In the genomic region with DNA sequence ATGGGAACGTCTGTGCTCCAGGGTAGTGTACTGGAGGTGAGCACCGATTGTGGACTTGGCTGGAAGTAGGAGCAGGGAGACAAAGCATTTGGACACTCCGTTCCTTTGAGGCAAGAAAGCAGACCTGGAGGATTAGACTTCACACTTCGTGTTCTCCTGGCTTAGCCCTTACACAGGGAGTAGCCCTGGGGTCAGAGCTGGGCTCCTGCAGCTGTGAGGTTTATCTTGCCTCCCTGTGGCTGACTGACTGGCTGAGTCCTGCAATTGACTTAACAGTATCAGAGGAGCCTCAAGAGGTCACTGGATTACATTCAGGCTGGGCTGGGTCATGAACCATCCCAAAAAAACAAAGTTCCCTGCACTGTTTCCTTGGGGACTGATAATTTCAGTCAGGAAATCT, we compare ENCODE assay signal across 11 cellular contexts. TPM values are rescaled to one million over a fixed set of nuclear protein-coding genes. Genes with fewer than 3 reads are reported as not detected.
A peak's percentile ranks its signal among the peaks of the same experiment; 100 is the strongest.
DNase-seq lines count a peak whose midpoint lies in the region; ATAC-seq and TF ChIP-seq lines count a peak whose summit lies in the region.
"Had no signal": no experiment of that assay in that cellular context is flagged by ENCODE, and none has a peak within 500 bp of the region (broad histone marks: within the 10 kb centered on the region; RNA-seq: fewer than 3 reads in every experiment).

No MANE protein-coding gene starts in this region.

- no peaks in the 10 kb centered on the region for H3F3A ChIP-seq in GM23338 (replicated peaks; ENCODE audit: low read depth)

- WGBS in right cardiac atrium: 32% methylated on average over 4 of the region's 4 CpGs

- H2AFZ ChIP-seq in GM23338: no peak overlapping the region

- H3K36me3 Mint-ChIP-seq in GM23338 (ENCODE audit: low read depth): peaks cover 9% of the 10 kb centered on the region; the same call in 2 of the 3 replicates
- H3K36me3 Mint-ChIP-seq in central memory CD8-positive, alpha-beta T cell (ENCODE audit: insufficient read depth): peaks cover 31% of the 10 kb centered on the region

- H3K27ac ChIP-seq in GM23338 (ENCODE audit: low read depth) (no peak overlapping the region), right cardiac atrium (ENCODE audit: low read length) (no peak overlapping the region), rectal smooth muscle tissue (ENCODE audit: low read depth, low read length) (peak overlapping the region; percentile 1)

- no peak overlapping the region; the same call in 1 of the 2 replicates for H3K27ac Mint-ChIP-seq in GM23338
- peak overlapping the region; percentile 19 for H3K27ac Mint-ChIP-seq in central memory CD8-positive, alpha-beta T cell (ENCODE audit: low read depth)

- peaks cover 38% of the 10 kb centered on the region for H3K79me2 ChIP-seq in GM23338 (replicated peaks; ENCODE audit: insufficient read depth)

- H3K9me2 ChIP-seq in GM23338 (ENCODE audit: insufficient read depth): no peaks in the 10 kb centered on the region

- no peaks in the 10 kb centered on the region for H3K4me1 Mint-ChIP-seq in GM23338
- peaks cover 45% of the 10 kb centered on the region for H3K4me1 Mint-ChIP-seq in central memory CD8-positive, alpha-beta T cell

- peak; percentile 63 for ATAC-seq in GM23338
- ATAC-seq in central memory CD8-positive, alpha-beta T cell (replicated peaks; ENCODE audit: extremely low read depth, poor library complexity, severe bottlenecking): no peak
- ATAC-seq in right cardiac atrium: peak; percentile 66
- ATAC-seq in GM18873 (IDR thresholded peaks at IDR 0.05; ENCODE audit: low FRiP score, unreplicated experiment): no peak
- ATAC-seq in GM19324 (IDR thresholded peaks at IDR 0.05; ENCODE audit: low FRiP score, unreplicated experiment): no peak
- ATAC-seq: SK-N-SH treated with all-trans-retinoic acid at 6 μM for 48 hours had no signal

- no peak overlapping the region for H3K9ac ChIP-seq in rectal smooth muscle tissue (ENCODE audit: low read length)

- TF ChIP-seq CTCF in GM23338 (conservative IDR thresholded peaks at IDR 0.05; ENCODE audit: low read depth in 2 of 2): no peak

- no peaks in the 10 kb centered on the region for H3K4me1 ChIP-seq in GM23338 (ENCODE audit: insufficient read depth)
- H3K4me1 ChIP-seq in right cardiac atrium (ENCODE audit: control insufficient read depth, insufficient read depth, low read length): peaks cover 35% of the 10 kb centered on the region
- peaks cover 26% of the 10 kb centered on the region for H3K4me1 ChIP-seq in rectal smooth muscle tissue (ENCODE audit: control insufficient read depth, insufficient read depth, low read length)

- peaks cover 7% of the 10 kb centered on the region for H3K27me3 Mint-ChIP-seq in GM23338 (ENCODE audit: insufficient read depth, low read depth, poor library complexity)
- H3K27me3 Mint-ChIP-seq in central memory CD8-positive, alpha-beta T cell: no peaks in the 10 kb centered on the region

- no peak for DNase-seq in GM23338 (ENCODE audit: low spot score)
- no peak for DNase-seq in central memory CD8-positive, alpha-beta T cell (ENCODE audit: low spot score in 2 of 2)
- no peak for DNase-seq in right cardiac atrium
- no peak for DNase-seq in stimulated activated naive CD4-positive, alpha-beta T cell (lab: John Stamatoyannopoulos, UW)
- DNase-seq in cortex of kidney (lab: John Stamatoyannopoulos, UW): no peak
- DNase-seq: activated T-cell treated with anti-CD3 and anti-CD28 coated beads, Interleukin-2, amount 50 U/mL, for 1 hour; NCI-H2081 treated with DMSO at 0.1 percent for 48 hours had no signal

- peaks cover 18% of the 10 kb centered on the region for H4K20me1 ChIP-seq in GM23338 (replicated peaks; ENCODE audit: insufficient read depth)

- H3K27me3 ChIP-seq in GM23338 (ENCODE audit: insufficient read depth): no peaks in the 10 kb centered on the region
- H3K27me3 ChIP-seq in right cardiac atrium (ENCODE audit: control insufficient read depth, insufficient read depth): no peaks in the 10 kb centered on the region
- H3K27me3 ChIP-seq in rectal smooth muscle tissue (ENCODE audit: control insufficient read depth, insufficient read depth, low read length): no peaks in the 10 kb centered on the region

- no peaks in the 10 kb centered on the region; the same call in 2 of the 3 replicates for H3K9me3 Mint-ChIP-seq in GM23338
- no peaks in the 10 kb centered on the region for H3K9me3 Mint-ChIP-seq in central memory CD8-positive, alpha-beta T cell

- intact Hi-C loops in right cardiac atrium (cut with DNase I): no loop called here

- H3K4me3 Mint-ChIP-seq in GM23338: no peak overlapping the region
- H3K4me3 Mint-ChIP-seq in central memory CD8-positive, alpha-beta T cell: no peak overlapping the region

- H3K4me3 ChIP-seq in GM23338 (no peak overlapping the region), right cardiac atrium (ENCODE audit: low read length) (no peak overlapping the region), rectal smooth muscle tissue (ENCODE audit: low read length) (no peak overlapping the region)

- H3K36me3 ChIP-seq in GM23338 (ENCODE audit: insufficient read depth) (no peaks in the 10 kb centered on the region; the same call in 1 of the 2 replicates), rectal smooth muscle tissue (ENCODE audit: control insufficient read depth, insufficient read depth, low read length) (peaks cover 12% of the 10 kb centered on the region)

- no peaks in the 10 kb centered on the region for H3K9me3 ChIP-seq in right cardiac atrium (ENCODE audit: control insufficient read depth, low read length)

- no peak overlapping the region for H3K4me2 ChIP-seq in GM23338

TF ChIP-seq in GM23338, 12 proteins besides CTCF, POLR2A, EP300 and RAD21:
- TF ChIP-seq NANOG (IDR thresholded peaks at IDR 0.05; ENCODE audit: borderline replicate concordance) (no peak), EZH2 (IDR thresholded peaks at IDR 0.05; ENCODE audit: low read depth, unreplicated experiment) (no peak)

RNA-seq across cellular contexts. Expression of a gene that starts 37.1 kb away (rescaled TPM):
- total RNA-seq in GM23338 (2014; rRNA removed; shearing (Covaris generic)): 84.6 and 113 TPM in 2 replicates
- polyA plus RNA-seq in GM23338 (2016; fragmentation: Nextera tagmentation; extraction: Ambion mirVana) (36.5 and 39.3 TPM in 2 replicates), right cardiac atrium (228 TPM)
- total RNA-seq in right cardiac atrium: 100 to 1,000 TPM; 295 to 331 (median 321) TPM

Comparison
In these comparisons a context has a peak if more than half of its experiments do, and no peak if none do; other contexts are left out.
1. ATAC-seq: peak in GM23338 (single experiment) and right cardiac atrium (2 of 2); none in central memory CD8-positive, alpha-beta T cell (single experiment), GM18873 (single experiment) and GM19324 (single experiment).